ENCODE assay signal across 1 cellular context in the genomic region with DNA sequence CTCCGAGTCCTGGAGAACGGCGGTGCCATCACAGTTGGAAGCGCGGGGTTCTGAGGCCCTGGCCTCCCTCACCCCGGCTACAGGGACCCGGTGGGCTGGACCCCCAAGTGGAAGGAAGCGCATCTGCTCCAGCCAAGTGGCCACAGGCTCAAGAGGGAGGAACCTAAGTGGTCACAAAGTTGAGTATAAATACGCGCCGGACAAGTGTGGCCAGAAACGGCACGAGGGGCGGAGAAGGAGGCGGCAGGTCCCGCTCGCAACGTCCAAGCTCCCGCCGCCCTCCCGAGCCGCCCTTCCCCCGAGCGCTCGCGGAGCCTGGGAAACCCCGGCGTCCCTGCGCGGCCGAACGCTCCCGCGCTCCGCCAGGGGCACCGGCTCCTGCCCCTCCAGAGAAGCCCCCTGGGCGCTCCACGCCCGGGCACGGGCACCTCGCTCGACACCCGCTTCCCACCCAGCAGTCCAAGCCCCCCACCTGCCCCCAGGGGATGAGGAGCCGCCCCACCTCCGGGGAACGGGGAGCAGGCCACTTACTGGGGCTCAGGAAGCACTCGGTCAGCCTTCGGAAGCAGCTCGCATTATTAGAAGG.
TF ChIP-seq lines count a peak whose summit lies in the region.

No MANE protein-coding gene starts in this region.

TF ChIP-seq in GM23338, 12 proteins besides CTCF, POLR2A, EP300 and RAD21 (continued from another document):
- TF ChIP-seq, protein P1, sequence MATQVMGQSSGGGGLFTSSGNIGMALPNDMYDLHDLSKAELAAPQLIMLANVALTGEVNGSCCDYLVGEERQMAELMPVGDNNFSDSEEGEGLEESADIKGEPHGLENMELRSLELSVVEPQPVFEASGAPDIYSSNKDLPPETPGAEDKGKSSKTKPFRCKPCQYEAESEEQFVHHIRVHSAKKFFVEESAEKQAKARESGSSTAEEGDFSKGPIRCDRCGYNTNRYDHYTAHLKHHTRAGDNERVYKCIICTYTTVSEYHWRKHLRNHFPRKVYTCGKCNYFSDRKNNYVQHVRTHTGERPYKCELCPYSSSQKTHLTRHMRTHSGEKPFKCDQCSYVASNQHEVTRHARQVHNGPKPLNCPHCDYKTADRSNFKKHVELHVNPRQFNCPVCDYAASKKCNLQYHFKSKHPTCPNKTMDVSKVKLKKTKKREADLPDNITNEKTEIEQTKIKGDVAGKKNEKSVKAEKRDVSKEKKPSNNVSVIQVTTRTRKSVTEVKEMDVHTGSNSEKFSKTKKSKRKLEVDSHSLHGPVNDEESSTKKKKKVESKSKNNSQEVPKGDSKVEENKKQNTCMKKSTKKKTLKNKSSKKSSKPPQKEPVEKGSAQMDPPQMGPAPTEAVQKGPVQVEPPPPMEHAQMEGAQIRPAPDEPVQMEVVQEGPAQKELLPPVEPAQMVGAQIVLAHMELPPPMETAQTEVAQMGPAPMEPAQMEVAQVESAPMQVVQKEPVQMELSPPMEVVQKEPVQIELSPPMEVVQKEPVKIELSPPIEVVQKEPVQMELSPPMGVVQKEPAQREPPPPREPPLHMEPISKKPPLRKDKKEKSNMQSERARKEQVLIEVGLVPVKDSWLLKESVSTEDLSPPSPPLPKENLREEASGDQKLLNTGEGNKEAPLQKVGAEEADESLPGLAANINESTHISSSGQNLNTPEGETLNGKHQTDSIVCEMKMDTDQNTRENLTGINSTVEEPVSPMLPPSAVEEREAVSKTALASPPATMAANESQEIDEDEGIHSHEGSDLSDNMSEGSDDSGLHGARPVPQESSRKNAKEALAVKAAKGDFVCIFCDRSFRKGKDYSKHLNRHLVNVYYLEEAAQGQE (IDR thresholded peaks at IDR 0.05; ENCODE audit: unreplicated experiment): no peak
- TF ChIP-seq ZNF114 (CRISPR knock-in tag; IDR thresholded peaks at IDR 0.05): no peak
- no peak for TF ChIP-seq CREB1 (CRISPR knock-in tag; IDR thresholded peaks at IDR 0.05; ENCODE audit: low read depth)
- peak; percentile 87 for TF ChIP-seq EZH2 (IDR thresholded peaks at IDR 0.05; ENCODE audit: low read depth, unreplicated experiment)
- no peak for TF ChIP-seq NANOG (IDR thresholded peaks at IDR 0.05; ENCODE audit: borderline replicate concordance)
- peak; percentile 70 for TF ChIP-seq EZH2phosphoT487 (IDR thresholded peaks at IDR 0.05; ENCODE audit: unreplicated experiment)
